Comparison of ENCODE assay signal across 8 cellular contexts in the genomic region with DNA sequence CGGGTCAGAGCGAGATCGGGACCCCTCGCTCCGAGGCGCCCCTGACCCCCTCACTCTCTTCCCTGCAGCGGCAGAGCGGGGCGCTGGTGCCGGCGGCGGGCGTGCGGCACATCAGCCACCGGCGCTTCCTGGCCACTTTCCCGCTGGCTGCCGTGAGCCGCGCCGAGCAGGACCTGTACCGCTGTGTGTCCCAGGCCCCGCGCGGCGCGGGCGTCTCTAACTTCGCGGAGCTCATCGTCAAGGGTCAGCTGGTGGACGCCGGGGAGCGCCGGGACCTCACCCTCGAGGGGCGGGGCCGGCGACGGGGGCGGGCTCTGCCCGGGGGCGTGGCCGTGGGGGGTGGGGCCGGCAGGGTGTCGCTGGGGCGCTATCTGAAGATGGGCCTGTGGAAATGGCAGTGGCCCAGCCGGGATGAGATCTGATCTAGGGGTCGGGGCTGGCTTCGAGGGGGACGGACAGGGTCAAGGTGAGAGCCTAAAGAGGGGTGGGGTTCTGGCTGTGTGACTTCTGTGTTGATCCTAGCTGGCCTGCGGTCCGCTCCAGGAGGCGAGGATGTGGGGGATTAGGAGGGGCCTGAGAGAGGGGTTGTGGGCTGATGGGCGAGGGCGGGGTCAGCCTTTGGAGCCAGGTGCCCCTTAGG. TPM values are rescaled to one million over a fixed set of nuclear protein-coding genes. Genes with fewer than 3 reads are reported as not detected.
DNase-seq lines count a peak whose midpoint lies in the region; ATAC-seq, FAIRE-seq and TF ChIP-seq lines count a peak whose summit lies in the region.

No MANE protein-coding gene starts in this region.

- peak overlapping the region in 6 of 7 donors; percentile 76 to 81 (median 79) for H3K4me3 Mint-ChIP-seq in CD8-positive, alpha-beta memory T cell

- POLR2A ChIA-PET in CD8-positive, alpha-beta memory T cell (lab: Charles Lee), result no interaction called here

- H3K9me3 Mint-ChIP-seq in CD8-positive, alpha-beta memory T cell, result no peaks in the 10 kb centered on the region

- FAIRE-seq in bronchial epithelial cell (lab: Jason Lieb, UNC), result no peak

- no peaks in the 10 kb centered on the region for H3K9me3 ChIP-seq in CD8-positive, alpha-beta memory T cell (ENCODE audit: low read length)

- no peaks in the 10 kb centered on the region for H3K36me3 ChIP-seq in CD8-positive, alpha-beta memory T cell (ENCODE audit: insufficient read depth, low read length)
- peaks cover 5% of the 10 kb centered on the region for H3K36me3 ChIP-seq in bronchial epithelial cell (ENCODE audit: control insufficient read depth, insufficient read depth, low read length)

- H3K27me3 ChIP-seq in CD8-positive, alpha-beta memory T cell (ENCODE audit: insufficient read depth, low read length, poor library complexity, severe bottlenecking), result peaks cover 11% of the 10 kb centered on the region
- no peaks in the 10 kb centered on the region for H3K27me3 ChIP-seq in bronchial epithelial cell (ENCODE audit: control insufficient read depth, insufficient read depth, low read length)

- TF ChIP-seq CTCF in bronchial epithelial cell (IDR thresholded peaks at IDR 0.05; ENCODE audit: insufficient read depth, low read length, severe bottlenecking), result no peak

- no peaks in the 10 kb centered on the region for H3K36me3 Mint-ChIP-seq in CD8-positive, alpha-beta memory T cell

- H3K27ac ChIP-seq in CD8-positive, alpha-beta memory T cell (ENCODE audit: low read depth, low read length), result no peak overlapping the region

- DNase-seq in CD8-positive, alpha-beta memory T cell, result peak in 2 of 5 donors; percentile 11 to 17
- DNase-seq in RPMI8226, result peak; percentile 31
- DNase-seq in bronchial epithelial cell (ENCODE audit: low read depth), result no peak
- peak; percentile 44 for DNase-seq in kidney tubule cell (ENCODE audit: low spot score)
- peak; percentile 20 to 51 for DNase-seq in stimulated activated CD4-positive, alpha-beta T cell treated with anti-CD3 and anti-CD28 coated beads, Interleukin-4, amount 100 ng/mL, for 4 hours
- no peak for DNase-seq in NCI-H446 treated with DMSO at 0.1 percent for 48 hours (lab: John Stamatoyannopoulos, UW)
- DNase-seq in central memory CD4-positive, alpha-beta T cell, result no peak

- peaks cover 2 to 15% (median 5%) of the 10 kb centered on the region in 3 donors for H3K4me1 Mint-ChIP-seq in CD8-positive, alpha-beta memory T cell

- peak overlapping the region in 2 of 8 donors; percentile 2 to 52 for H3K27ac Mint-ChIP-seq in CD8-positive, alpha-beta memory T cell

- CTCF ChIA-PET in CD8-positive, alpha-beta memory T cell (lab: Charles Lee), result interaction anchor here (1.0 kb wide), 1 partner anchor 9 kb away, joined by 3 read pairs; no protein-coding TSS in a partner anchor

- ATAC-seq in GM18873 (IDR thresholded peaks at IDR 0.05; ENCODE audit: low FRiP score, unreplicated experiment), result no peak

- no peak overlapping the region for H3K4me3 ChIP-seq in CD8-positive, alpha-beta memory T cell (ENCODE audit: low read length)
- peak overlapping the region; percentile 41 for H3K4me3 ChIP-seq in bronchial epithelial cell (ENCODE audit: low read depth, low read length)

- peaks cover 36 to 58% of the 10 kb centered on the region in 2 donors for H3K27me3 Mint-ChIP-seq in CD8-positive, alpha-beta memory T cell

- H3K4me1 ChIP-seq in CD8-positive, alpha-beta memory T cell (ENCODE audit: insufficient read depth, low read length), result no peaks in the 10 kb centered on the region

RNA-seq across cellular contexts. Expression of a gene that starts 23.6 kb away (rescaled TPM):
- under 1 TPM; 0.13 to 0.51 TPM for total RNA-seq in CD8-positive, alpha-beta memory T cell
- 0.62 TPM for polyA plus RNA-seq in CD8-positive, alpha-beta memory T cell
- 40.8 and 53.2 TPM in 2 replicates for total RNA-seq in bronchial epithelial cell

RNA-seq across cellular contexts. Expression of a gene that starts 29.2 kb away (rescaled TPM):
- 10 to 100 TPM; 33.8 to 41.1 TPM for total RNA-seq in CD8-positive, alpha-beta memory T cell
- polyA plus RNA-seq in CD8-positive, alpha-beta memory T cell, result 14.5 TPM
- total RNA-seq in bronchial epithelial cell, result 28.2 TPM in 2 replicates

Comparison
In these comparisons a context has a peak if more than half of its experiments do, and no peak if none do; other contexts are left out.
1. DNase-seq: peak in RPMI8226 (single experiment), kidney tubule cell (single experiment) and stimulated activated CD4-positive, alpha-beta T cell treated with anti-CD3 and anti-CD28 coated beads, Interleukin-4, amount 100 ng/mL, for 4 hours (2 of 2); none in bronchial epithelial cell (single experiment), NCI-H446 treated with DMSO at 0.1 percent for 48 hours (single experiment) and central memory CD4-positive, alpha-beta T cell (single experiment).
2. RNA of a gene that starts 23.6 kb away (total RNA-seq): 40.8 to 53.2 TPM in bronchial epithelial cell; 0.13 to 0.51 TPM in CD8-positive, alpha-beta memory T cell; every median in the first group is over 10 times any median in the second.